In genomic region chr19:36527873-36528193, GRCh38 we compare ENCODE assay signal across 8 cellular contexts. TPM values are rescaled to one million over a fixed set of nuclear protein-coding genes. Genes with fewer than 3 reads are reported as not detected.
DNase-seq lines count a peak whose midpoint lies in the region; FAIRE-seq and TF ChIP-seq lines count a peak whose summit lies in the region.

No MANE protein-coding gene starts in this region.

- FAIRE-seq in kidney (lab: Jason Lieb, UNC): no peak

- peaks cover 0 to 11% of the 10 kb centered on the region in 2 donors for H3K4me1 ChIP-seq in kidney (ENCODE audit: control insufficient read depth in 1 of 2, insufficient read depth in 1 of 2, low read depth in 1 of 2, low read length in 2 of 2)
- H3K4me1 ChIP-seq in testis: peaks cover 10% of the 10 kb centered on the region

- H3K4me1 Mint-ChIP-seq in activated CD4-positive, alpha-beta T cell treated with anti-CD3 and anti-CD28 coated beads, Interleukin-2, amount 10 ng/mL, durations not matched to agents 7 days and 5 days: peaks cover 23% of the 10 kb centered on the region
- peaks cover 18% of the 10 kb centered on the region for H3K4me1 Mint-ChIP-seq in activated naive CD8-positive, alpha-beta T cell treated with anti-CD3 and anti-CD28 coated beads for 36 hours

- no peaks in the 10 kb centered on the region for H3K27me3 ChIP-seq in testis

- no peak for TF ChIP-seq CTCF in kidney (IDR thresholded peaks at IDR 0.05; ENCODE audit: borderline replicate concordance, extremely low read depth, insufficient read depth)
- no peak for TF ChIP-seq CTCF in testis (IDR thresholded peaks at IDR 0.05)

- WGBS in testis, 2 donors: 0 to 1% methylated on average over 11 to 13 of the region's 13 CpGs

- CTCF ChIA-PET in activated CD4-positive, alpha-beta T cell treated with anti-CD3 and anti-CD28 coated beads, Interleukin-2, amount 10 ng/mL, durations not matched to agents 7 days and 5 days (lab: Charles Lee): interaction anchor here (1.3 to 2.8 kb wide), 3 partner anchors 13 to 85 kb away, joined by 3 to 10 read pairs (median 3); partner anchors contain the start of gene ZNF566

- H3K27ac Mint-ChIP-seq in activated CD4-positive, alpha-beta T cell treated with anti-CD3 and anti-CD28 coated beads, Interleukin-2, amount 10 ng/mL, durations not matched to agents 7 days and 5 days: peak overlapping the region; percentile 98
- H3K27ac Mint-ChIP-seq in activated naive CD8-positive, alpha-beta T cell treated with anti-CD3 and anti-CD28 coated beads for 36 hours: peak overlapping the region; percentile 97

- intact Hi-C loops in kidney (cut with DNase I): no loop called here
- intact Hi-C loops in testis (cut with DNase I; ENCODE audit: low total_unique reads): no loop called here

- peak overlapping the region; percentile 98 for H3K4me3 Mint-ChIP-seq in activated CD4-positive, alpha-beta T cell treated with anti-CD3 and anti-CD28 coated beads, Interleukin-2, amount 10 ng/mL, durations not matched to agents 7 days and 5 days
- peak overlapping the region; percentile 98 for H3K4me3 Mint-ChIP-seq in activated naive CD8-positive, alpha-beta T cell treated with anti-CD3 and anti-CD28 coated beads for 36 hours

- H3K36me3 ChIP-seq in kidney (ENCODE audit: control insufficient read depth in 1 of 2, insufficient read depth in 2 of 2, low read length in 2 of 2): peaks cover 6 to 9% of the 10 kb centered on the region in 2 donors
- H3K36me3 ChIP-seq in testis (ENCODE audit: low read depth, missing control alignments): no peaks in the 10 kb centered on the region

- peaks cover 0 to 3% of the 10 kb centered on the region in 2 donors for H3K9me3 ChIP-seq in kidney (ENCODE audit: control insufficient read depth in 1 of 2, low read length in 2 of 2)
- H3K9me3 ChIP-seq in testis: no peaks in the 10 kb centered on the region

- DNase-seq in activated CD4-positive, alpha-beta T cell treated with anti-CD3 and anti-CD28 coated beads, Interleukin-2, amount 10 ng/mL, durations not matched to agents 7 days and 5 days: no peak
- DNase-seq in activated CD4-positive, alpha-beta T cell treated with anti-CD3 and anti-CD28 coated beads for 4 hours: no peak
- DNase-seq in activated naive CD8-positive, alpha-beta T cell treated with anti-CD3 and anti-CD28 coated beads for 36 hours: no peak
- DNase-seq in kidney: no peak
- DNase-seq in testis: no peak
- DNase-seq in DMS114 treated with DMSO at 0.1 percent for 48 hours (lab: John Stamatoyannopoulos, UW; ENCODE audit: unreplicated experiment): no peak
- no peak for DNase-seq in NCI-H1436 treated with DMSO at 0.1 percent for 48 hours (lab: John Stamatoyannopoulos, UW)
- no peak for DNase-seq in DMS79 (lab: John Stamatoyannopoulos, UW)

- peaks cover 44% of the 10 kb centered on the region for H3K9me3 Mint-ChIP-seq in activated CD4-positive, alpha-beta T cell treated with anti-CD3 and anti-CD28 coated beads, Interleukin-2, amount 10 ng/mL, durations not matched to agents 7 days and 5 days
- H3K9me3 Mint-ChIP-seq in activated naive CD8-positive, alpha-beta T cell treated with anti-CD3 and anti-CD28 coated beads for 36 hours: peaks cover 35% of the 10 kb centered on the region

- H3K36me3 Mint-ChIP-seq in activated CD4-positive, alpha-beta T cell treated with anti-CD3 and anti-CD28 coated beads, Interleukin-2, amount 10 ng/mL, durations not matched to agents 7 days and 5 days (ENCODE audit: low read depth): peaks cover 59% of the 10 kb centered on the region
- peaks cover 74% of the 10 kb centered on the region for H3K36me3 Mint-ChIP-seq in activated naive CD8-positive, alpha-beta T cell treated with anti-CD3 and anti-CD28 coated beads for 36 hours

- peak overlapping the region; percentile 96 to 98 for H3K27ac ChIP-seq in kidney (ENCODE audit: low read depth in 2 of 2, low read length in 2 of 2)
- H3K27ac ChIP-seq in testis: peak overlapping the region; percentile 90 to 93

- peak overlapping the region; percentile 76 to 95 for H3K4me3 ChIP-seq in kidney (ENCODE audit: low read length in 2 of 2)
- H3K4me3 ChIP-seq in testis: peak overlapping the region; percentile 66 to 68

- H3K9ac ChIP-seq in kidney (ENCODE audit: low read length in 2 of 2): peak overlapping the region; percentile 92 to 99

- POLR2A ChIA-PET in activated CD4-positive, alpha-beta T cell treated with anti-CD3 and anti-CD28 coated beads, Interleukin-2, amount 10 ng/mL, durations not matched to agents 7 days and 5 days (lab: Charles Lee): interaction anchor here (1.2 kb wide), 1 partner anchor 45 kb away, joined by 4 read pairs; the partner anchor contains the start of gene ZNF529

- H3K27me3 Mint-ChIP-seq in activated CD4-positive, alpha-beta T cell treated with anti-CD3 and anti-CD28 coated beads, Interleukin-2, amount 10 ng/mL, durations not matched to agents 7 days and 5 days: no peaks in the 10 kb centered on the region
- H3K27me3 Mint-ChIP-seq in activated naive CD8-positive, alpha-beta T cell treated with anti-CD3 and anti-CD28 coated beads for 36 hours: no peaks in the 10 kb centered on the region

- TF ChIP-seq POLR2A in testis (IDR thresholded peaks at IDR 0.05): no peak

RNA-seq across cellular contexts. Expression of gene ZNF260, which starts 0.2 kb away (rescaled TPM):
- total RNA-seq in activated CD4-positive, alpha-beta T cell treated with anti-CD3 and anti-CD28 coated beads, Interleukin-2, amount 10 ng/mL, durations not matched to agents 7 days and 5 days: 10 to 100 TPM; 10.6 to 13.7 TPM
- total RNA-seq in activated naive CD8-positive, alpha-beta T cell treated with anti-CD3 and anti-CD28 coated beads for 36 hours: 1 to 10 TPM; 6.2 to 8.3 TPM
- total RNA-seq in kidney (12.8 TPM), testis (10 to 100 TPM; 14.2 to 15.4 TPM)
- polyA plus RNA-seq in kidney (ENCODE audit: insufficient read depth, low read depth, low replicate concordance) (5.4 TPM), testis (ENCODE audit: insufficient read depth, low read depth, low replicate concordance) (5.7 TPM)

RNA-seq across cellular contexts. Expression of gene ZNF566, which starts 38.5 kb away (rescaled TPM):
- total RNA-seq in activated CD4-positive, alpha-beta T cell treated with anti-CD3 and anti-CD28 coated beads, Interleukin-2, amount 10 ng/mL, durations not matched to agents 7 days and 5 days: 1 to 10 TPM; 7.8 to 9.6 TPM
- total RNA-seq in activated naive CD8-positive, alpha-beta T cell treated with anti-CD3 and anti-CD28 coated beads for 36 hours: 1 to 10 TPM; 6.0 to 7.8 TPM
- 13.0 TPM for total RNA-seq in kidney
- polyA plus RNA-seq in kidney (ENCODE audit: insufficient read depth, low read depth, low replicate concordance): 4.6 TPM
- 10 to 100 TPM; 12.1 to 15.0 TPM for total RNA-seq in testis
- 7.5 TPM for polyA plus RNA-seq in testis (ENCODE audit: insufficient read depth, low read depth, low replicate concordance)

RNA-seq across cellular contexts. Expression of gene ZNF529, which starts 45.3 kb away (rescaled TPM):
- total RNA-seq in activated CD4-positive, alpha-beta T cell treated with anti-CD3 and anti-CD28 coated beads, Interleukin-2, amount 10 ng/mL, durations not matched to agents 7 days and 5 days: 10 to 100 TPM; 14.0 to 14.7 TPM
- total RNA-seq in activated naive CD8-positive, alpha-beta T cell treated with anti-CD3 and anti-CD28 coated beads for 36 hours: 10 to 100 TPM; 15.0 to 15.2 TPM
- total RNA-seq in kidney: 17.0 TPM
- 4.1 TPM for polyA plus RNA-seq in kidney (ENCODE audit: insufficient read depth, low read depth, low replicate concordance)
- total RNA-seq in testis: 10 to 100 TPM; 20.3 to 20.5 TPM
- 18.8 TPM for polyA plus RNA-seq in testis (ENCODE audit: insufficient read depth, low read depth, low replicate concordance)
